In genomic region chr22:30485362-30485988, GRCh38 we compare ENCODE assay signal across 8 cellular contexts. TPM values are rescaled to one million over a fixed set of nuclear protein-coding genes. Genes with fewer than 3 reads are reported as not detected.
DNase-seq lines count a peak whose midpoint lies in the region; ATAC-seq and TF ChIP-seq lines count a peak whose summit lies in the region.

No MANE protein-coding gene starts in this region.

- no peak overlapping the region for H3K4me2 ChIP-seq in GM23248 (ENCODE audit: unreplicated experiment)
- no peak overlapping the region for H3K4me2 ChIP-seq in PC-3 (ENCODE audit: low read length)
- no peak overlapping the region for H3K4me2 ChIP-seq in neural progenitor cell

- no peaks in the 10 kb centered on the region for H3K36me3 Mint-ChIP-seq in neural progenitor cell

- H4K20me1 ChIP-seq in GM23248 (ENCODE audit: insufficient read depth), result no peaks in the 10 kb centered on the region
- no peaks in the 10 kb centered on the region for H4K20me1 ChIP-seq in PC-3 (ENCODE audit: low read length)
- no peaks in the 10 kb centered on the region for H4K20me1 ChIP-seq in neural progenitor cell (ENCODE audit: low read depth)

- H3K4me3 ChIP-seq in BJ (ENCODE audit: low read depth, low read length) (no peak overlapping the region), GM23248 (no peak overlapping the region), PC-3 (ENCODE audit: low read length) (no peak overlapping the region), neural progenitor cell (no peak overlapping the region)

- CTCF ChIA-PET in BJ (lab: Yijun Ruan, JAX) (interaction anchor here (0.6 to 3.9 kb wide), 30 partner anchors 10 to 385 kb away, joined by 3 to 63 read pairs (median 4); partner anchors contain the start of genes RNF215 and SEC14L2), PC-3 (lab: Charles Lee) (interaction anchor here (0.6 kb wide), 1 partner anchor 59 kb away, joined by 3 read pairs; no protein-coding TSS in a partner anchor)

- peak; percentile 95 for ATAC-seq in PC-3
- peak; percentile 99 for ATAC-seq in stimulated activated naive CD8-positive, alpha-beta T cell treated with anti-CD3 and anti-CD28 coated beads, Interleukin-15, amount 100 ng/mL, for 72 hours

- no peaks in the 10 kb centered on the region for H3K9me2 ChIP-seq in GM23248 (ENCODE audit: insufficient read depth)
- H3K9me2 ChIP-seq in PC-3 (replicated peaks; ENCODE audit: low read length), result no peaks in the 10 kb centered on the region

- DNase-seq in BJ (ENCODE audit: low read depth), result no peak
- peak; percentile 65 for DNase-seq in GM23248
- DNase-seq in PC-3, result peak; percentile 59
- peak; percentile 80 to 86 for DNase-seq in activated T-cell treated with anti-CD3 and anti-CD28 coated beads, Interleukin-2, amount 50 U/mL, for 48 hours
- DNase-seq in fibroblast of peridontal ligament (ENCODE audit: extremely low read depth), result peak; percentile 44
- peak; percentile 76 for DNase-seq in neural progenitor cell (ENCODE audit: low spot score)
- DNase-seq in stimulated activated naive CD8-positive, alpha-beta T cell treated with anti-CD3 and anti-CD28 coated beads, Interleukin-15, amount 100 ng/mL, for 72 hours, result peak; percentile 78
- DNase-seq in GF-D8 (lab: John Stamatoyannopoulos, UW), result no peak

- no TSS peak for BruUV-seq in PC-3 (replicated peaks; lab: Mats Ljungman, UMichigan)

- peaks cover 7% of the 10 kb centered on the region for H3K27me3 Mint-ChIP-seq in neural progenitor cell (ENCODE audit: insufficient read depth, low read depth)
- H3K27me3 Mint-ChIP-seq in stimulated activated naive CD8-positive, alpha-beta T cell treated with anti-CD3 and anti-CD28 coated beads, Interleukin-15, amount 100 ng/mL, for 72 hours, result no peaks in the 10 kb centered on the region

- in situ Hi-C loops in GM23248 (cut with MboI), result no loop called here

- H3K36me3 ChIP-seq in BJ (ENCODE audit: control insufficient read depth, insufficient read depth, low read length) (no peaks in the 10 kb centered on the region), GM23248 (ENCODE audit: low read depth) (no peaks in the 10 kb centered on the region), PC-3 (ENCODE audit: low read depth, low read length) (no peaks in the 10 kb centered on the region), neural progenitor cell (no peaks in the 10 kb centered on the region)

- H3K4me3 Mint-ChIP-seq in neural progenitor cell, result no peak overlapping the region
- H3K4me3 Mint-ChIP-seq in stimulated activated naive CD8-positive, alpha-beta T cell treated with anti-CD3 and anti-CD28 coated beads, Interleukin-15, amount 100 ng/mL, for 72 hours, result no peak overlapping the region

- intact Hi-C loops in PC-3 (cut with micrococcal nuclease), result loop anchor here (1.0 kb wide), 1 partner anchor 94 kb away; no protein-coding TSS in a partner anchor

- no peaks in the 10 kb centered on the region for H3K9me3 ChIP-seq in GM23248 (ENCODE audit: low read depth)
- H3K9me3 ChIP-seq in PC-3 (ENCODE audit: low read length), result no peaks in the 10 kb centered on the region
- H3K9me3 ChIP-seq in neural progenitor cell (ENCODE audit: low read depth), result no peaks in the 10 kb centered on the region

- H3K9ac ChIP-seq in GM23248 (no peak overlapping the region), PC-3 (ENCODE audit: low read length) (no peak overlapping the region), neural progenitor cell (no peak overlapping the region)

- H3K27ac ChIP-seq in GM23248 (no peak overlapping the region), PC-3 (ENCODE audit: low read length) (no peak overlapping the region), neural progenitor cell (no peak overlapping the region)

- TF ChIP-seq CTCF in BJ (IDR thresholded peaks at IDR 0.05; ENCODE audit: insufficient read depth, low read depth, low read length), result peak; percentile 97
- TF ChIP-seq CTCF in PC-3 (conservative IDR thresholded peaks at IDR 0.05; ENCODE audit: low read depth, low read length), result peak; percentile 84
- TF ChIP-seq CTCF in neural progenitor cell (IDR thresholded peaks at IDR 0.05), result peak; percentile 92

- H3F3A ChIP-seq in GM23248 (ENCODE audit: insufficient read depth), result peaks cover 11% of the 10 kb centered on the region
- no peaks in the 10 kb centered on the region for H3F3A ChIP-seq in PC-3 (ENCODE audit: low read length, unreplicated experiment)
- H3F3A ChIP-seq in neural progenitor cell (ENCODE audit: low read depth), result no peaks in the 10 kb centered on the region

- WGBS in GM23248 (ENCODE audit: low coverage in 1 of 2, low lambda C conversion rate in 2 of 2, missing lambda C conversion rate in 2 of 2), 2 experiments, result 20 to 21% methylated on average over 17 to 18 of the region's 18 CpGs

- peaks cover 13% of the 10 kb centered on the region; the same call in 1 of the 2 replicates for H3K4me1 ChIP-seq in GM23248 (ENCODE audit: insufficient read depth)
- H3K4me1 ChIP-seq in PC-3 (ENCODE audit: insufficient read depth, low read length), result no peaks in the 10 kb centered on the region
- no peaks in the 10 kb centered on the region for H3K4me1 ChIP-seq in neural progenitor cell

- H3K27ac Mint-ChIP-seq in neural progenitor cell, result no peak overlapping the region
- no peak overlapping the region for H3K27ac Mint-ChIP-seq in stimulated activated naive CD8-positive, alpha-beta T cell treated with anti-CD3 and anti-CD28 coated beads, Interleukin-15, amount 100 ng/mL, for 72 hours

- no peaks in the 10 kb centered on the region for H3K4me1 Mint-ChIP-seq in neural progenitor cell
- H3K4me1 Mint-ChIP-seq in stimulated activated naive CD8-positive, alpha-beta T cell treated with anti-CD3 and anti-CD28 coated beads, Interleukin-15, amount 100 ng/mL, for 72 hours, result peaks cover 10% of the 10 kb centered on the region

- H3K79me2 ChIP-seq in GM23248 (ENCODE audit: insufficient read depth) (no peaks in the 10 kb centered on the region), PC-3 (ENCODE audit: low read length) (no peaks in the 10 kb centered on the region), neural progenitor cell (ENCODE audit: low read depth) (no peaks in the 10 kb centered on the region)

- H3K9me3 Mint-ChIP-seq in neural progenitor cell, result peaks cover 2% of the 10 kb centered on the region
- H3K9me3 Mint-ChIP-seq in stimulated activated naive CD8-positive, alpha-beta T cell treated with anti-CD3 and anti-CD28 coated beads, Interleukin-15, amount 100 ng/mL, for 72 hours, result no peaks in the 10 kb centered on the region

- H3K27me3 ChIP-seq in BJ (ENCODE audit: control insufficient read depth, insufficient read depth, low read length), result peaks cover 3% of the 10 kb centered on the region; the same call in 1 of the 2 replicates
- H3K27me3 ChIP-seq in GM23248 (replicated peaks; ENCODE audit: insufficient read depth), result no peaks in the 10 kb centered on the region
- H3K27me3 ChIP-seq in PC-3 (ENCODE audit: low read length), result no peaks in the 10 kb centered on the region
- H3K27me3 ChIP-seq in neural progenitor cell, result no peaks in the 10 kb centered on the region

- POLR2A ChIA-PET in BJ (lab: Charles Lee) (no interaction called here), PC-3 (lab: Charles Lee; ENCODE audit: unreplicated experiment) (no interaction called here)

- H2AFZ ChIP-seq in GM23248, result 0 out of 2 replicates have a peak overlapping the region, but pooled peaks have one; percentile 20
- H2AFZ ChIP-seq in PC-3 (ENCODE audit: low read length), result no peak overlapping the region
- H2AFZ ChIP-seq in neural progenitor cell (replicated peaks), result peak overlapping the region; percentile 58

RNA-seq across cellular contexts. Expression of gene SEC14L3, which starts 13.7 kb away (rescaled TPM):
- polyA plus RNA-seq in BJ (2011; rRNA removed), result not detected in 2 replicates
- polyA minus RNA-seq in BJ (2011; rRNA and poly(A)+ RNA removed), result not detected in 2 replicates
- not detected in 2 replicates for total RNA-seq in GM23248 (2014; rRNA removed; shearing (Covaris generic))
- polyA plus RNA-seq in GM23248 (2016; fragmentation: Nextera tagmentation; extraction: Ambion mirVana), result not detected in 2 replicates
- not detected in 2 replicates for total RNA-seq in PC-3 (2014; rRNA removed)
- not detected in 2 replicates for total RNA-seq in neural progenitor cell (ENCODE audit: low replicate concordance)

RNA-seq across cellular contexts. Expression of gene SEC14L4, which starts 20.0 kb away (rescaled TPM):
- polyA plus RNA-seq in BJ (2011; rRNA removed) (not detected in 2 replicates), GM23248 (2016; fragmentation: Nextera tagmentation; extraction: Ambion mirVana) (0.16 and 0.34 TPM in 2 replicates)
- 0.10 TPM in 1 of 2 replicates, not detected in the other for polyA minus RNA-seq in BJ (2011; rRNA and poly(A)+ RNA removed)
- under 0.01 and 0.25 TPM in 2 replicates for total RNA-seq in GM23248 (2014; rRNA removed; shearing (Covaris generic))
- total RNA-seq in PC-3 (2014; rRNA removed) (2.9 and 3.9 TPM in 2 replicates), neural progenitor cell (ENCODE audit: low replicate concordance) (0.31 TPM in 1 of 2 replicates, not detected in the other)

RNA-seq across cellular contexts. Expression of gene MTFP1, which starts 59.9 kb away (rescaled TPM):
- 4.9 and 8.3 TPM in 2 replicates for polyA plus RNA-seq in BJ (2011; rRNA removed)
- polyA minus RNA-seq in BJ (2011; rRNA and poly(A)+ RNA removed), result 1.9 and 5.3 TPM in 2 replicates
- 6.6 and 18.3 TPM in 2 replicates for total RNA-seq in GM23248 (2014; rRNA removed; shearing (Covaris generic))
- polyA plus RNA-seq in GM23248 (2016; fragmentation: Nextera tagmentation; extraction: Ambion mirVana), result 8.1 and 8.5 TPM in 2 replicates
- 59.3 and 65.7 TPM in 2 replicates for total RNA-seq in PC-3 (2014; rRNA removed)
- 29.9 and 67.9 TPM in 2 replicates for total RNA-seq in neural progenitor cell (ENCODE audit: low replicate concordance)

Comparison
In these comparisons a context has a peak if more than half of its experiments do, and no peak if none do; other contexts are left out.
1. DNase-seq: peak in GM23248 (single experiment), PC-3 (single experiment), activated T-cell treated with anti-CD3 and anti-CD28 coated beads, Interleukin-2, amount 50 U/mL, for 48 hours (2 of 2), fibroblast of peridontal ligament (single experiment), neural progenitor cell (single experiment) and stimulated activated naive CD8-positive, alpha-beta T cell treated with anti-CD3 and anti-CD28 coated beads, Interleukin-15, amount 100 ng/mL, for 72 hours (2 of 2); none in BJ (single experiment) and GF-D8 (single experiment).
2. Peak in every context shown above with its lines, with median percentiles within 50 percentile points of each other: CTCF ChIP-seq.